Comparison of ENCODE assay signal across 8 cellular contexts in genomic region chr5:75236322-75237316, GRCh38. TPM values are rescaled to one million over a fixed set of nuclear protein-coding genes. Genes with fewer than 3 reads are reported as not detected.
DNase-seq lines count a peak whose midpoint lies in the region; ATAC-seq and TF ChIP-seq lines count a peak whose summit lies in the region.

Gene ANKRD31, minus strand, starts transcription at chr5:75236878. Its CDS starts 192 bp downstream, at chr5:75236686.

- peak within 1 kb of the TSS; percentile 69 for H3K4me3 ChIP-seq in GM23338
- H3K4me3 ChIP-seq in RWPE2 (ENCODE audit: severe bottlenecking), result peak within 1 kb of the TSS; percentile 52
- H3K4me3 ChIP-seq in neuron (ENCODE audit: low read length), result peak within 1 kb of the TSS; percentile 86

- H3K4me1 ChIP-seq in ES-I3 (ENCODE audit: insufficient read depth, low read length) (peaks cover 12% of the 10 kb centered on the region), GM23338 (ENCODE audit: insufficient read depth) (peaks cover 13% of the 10 kb centered on the region), RWPE2 (ENCODE audit: insufficient read depth, poor library complexity, severe bottlenecking) (peaks cover 15% of the 10 kb centered on the region), foreskin keratinocyte (peaks cover 6% of the 10 kb centered on the region), neuron (ENCODE audit: insufficient read depth, low read length) (peaks cover 10% of the 10 kb centered on the region)

- H4K20me1 ChIP-seq in GM23338 (replicated peaks; ENCODE audit: insufficient read depth), result no peaks in the 10 kb centered on the region

- peak within 1 kb of the TSS; percentile 88 for H3K4me3 Mint-ChIP-seq in GM23338

- H2AFZ ChIP-seq in GM23338, result peak within 1 kb of the TSS; percentile 94
- peak within 1 kb of the TSS; percentile 88 for H2AFZ ChIP-seq in neuron (ENCODE audit: low read depth, low read length)

- H3K27me3 Mint-ChIP-seq in GM23338 (ENCODE audit: insufficient read depth, low read depth, poor library complexity), result no peaks in the 10 kb centered on the region

- H3K27me3 ChIP-seq in GM23338 (ENCODE audit: insufficient read depth), result no peaks in the 10 kb centered on the region
- H3K27me3 ChIP-seq in RWPE2 (ENCODE audit: insufficient read depth, poor library complexity, severe bottlenecking), result no peaks in the 10 kb centered on the region
- H3K27me3 ChIP-seq in foreskin keratinocyte, result no peaks in the 10 kb centered on the region
- no peaks in the 10 kb centered on the region for H3K27me3 ChIP-seq in neuron (ENCODE audit: insufficient read depth, low read length)

- peaks cover 31% of the 10 kb centered on the region for H3K4me1 Mint-ChIP-seq in GM23338

- TF ChIP-seq CTCF in GM23338 (conservative IDR thresholded peaks at IDR 0.05; ENCODE audit: low read depth in 2 of 2), result peak; percentile 57 to 80
- peak; percentile 99 for TF ChIP-seq CTCF in RWPE2 (IDR thresholded peaks at IDR 0.05; ENCODE audit: poor library complexity, severe bottlenecking)
- TF ChIP-seq CTCF in foreskin keratinocyte (conservative IDR thresholded peaks at IDR 0.05), result peak; percentile 95

- peak; percentile 84 for DNase-seq in GM23338 (ENCODE audit: low spot score)
- DNase-seq in LHCN-M2 (ENCODE audit: low read depth), result peak; percentile 64
- peak; percentile 67 for DNase-seq in RWPE2 (ENCODE audit: low spot score)
- DNase-seq in activated gamma-delta T cell treated with Interleukin-2 at 50 U/mL for 16 hours, result peak; percentile 87
- peak; percentile 22 to 53 for DNase-seq in foreskin keratinocyte
- DNase-seq in stromal cell of bone marrow (ENCODE audit: low read depth), result peak; percentile 64

- H3K27ac ChIP-seq in GM23338 (ENCODE audit: low read depth) (peak within 1 kb of the TSS; percentile 5; the same call in 1 of the 2 replicates), RWPE2 (ENCODE audit: poor library complexity, severe bottlenecking) (peak within 1 kb of the TSS; percentile 17), foreskin keratinocyte (peak within 1 kb of the TSS; percentile 59)

- no peaks in the 10 kb centered on the region for H3K9me2 ChIP-seq in GM23338 (ENCODE audit: insufficient read depth)

- H3K9me3 ChIP-seq in ES-I3 (ENCODE audit: control insufficient read depth, insufficient read depth, low read length), result no peaks in the 10 kb centered on the region
- no peaks in the 10 kb centered on the region for H3K9me3 ChIP-seq in RWPE2 (ENCODE audit: severe bottlenecking)
- no peaks in the 10 kb centered on the region for H3K9me3 ChIP-seq in neuron (ENCODE audit: low read length)

- peak within 1 kb of the TSS; percentile 86 for H3K27ac Mint-ChIP-seq in GM23338

- no peaks in the 10 kb centered on the region for H3K9me3 Mint-ChIP-seq in GM23338

- peak within 1 kb of the TSS; percentile 78 for H3K4me2 ChIP-seq in GM23338

- H3K79me2 ChIP-seq in GM23338 (replicated peaks; ENCODE audit: insufficient read depth), result no peaks in the 10 kb centered on the region

- no peaks in the 10 kb centered on the region for H3K36me3 ChIP-seq in ES-I3 (ENCODE audit: insufficient read depth, low read length)
- H3K36me3 ChIP-seq in GM23338 (ENCODE audit: insufficient read depth), result no peaks in the 10 kb centered on the region
- no peaks in the 10 kb centered on the region for H3K36me3 ChIP-seq in RWPE2 (ENCODE audit: low read depth)
- no peaks in the 10 kb centered on the region for H3K36me3 ChIP-seq in neuron (ENCODE audit: insufficient read depth, low read length)

- no peaks in the 10 kb centered on the region for H3F3A ChIP-seq in GM23338 (replicated peaks; ENCODE audit: low read depth)

- H3K36me3 Mint-ChIP-seq in GM23338 (ENCODE audit: low read depth), result no peaks in the 10 kb centered on the region

- ATAC-seq in GM23338 (peak; percentile 94), RWPE2 (ENCODE audit: low read depth) (peak; percentile 91), foreskin keratinocyte (peak; percentile 88)

- peak within 1 kb of the TSS; percentile 80 for H3K9ac ChIP-seq in ES-I3 (ENCODE audit: low read depth, low read length)

TF ChIP-seq in GM23338, 12 proteins besides CTCF, POLR2A, EP300 and RAD21:
- TF ChIP-seq EZH2phosphoT487 (IDR thresholded peaks at IDR 0.05; ENCODE audit: unreplicated experiment) (no peak), NANOG (IDR thresholded peaks at IDR 0.05; ENCODE audit: borderline replicate concordance) (no peak), ZNF331 (CRISPR knock-in tag; IDR thresholded peaks at IDR 0.05; ENCODE audit: low read depth) (no peak), ZNF114 (CRISPR knock-in tag; IDR thresholded peaks at IDR 0.05) (0 out of 2 replicates have a peak, but pooled peaks have one; percentile 36), JUNB (IDR thresholded peaks at IDR 0.05; ENCODE audit: unreplicated experiment) (no peak), EZH2 (IDR thresholded peaks at IDR 0.05; ENCODE audit: low read depth, unreplicated experiment) (no peak), CREB1 (CRISPR knock-in tag; IDR thresholded peaks at IDR 0.05; ENCODE audit: low read depth) (peak; percentile 69), POLR2AphosphoS5 (IDR thresholded peaks at IDR 0.05; ENCODE audit: low read depth) (peak; percentile 43), ETS1 (IDR thresholded peaks at IDR 0.05) (0 out of 2 replicates have a peak, but pooled peaks have one; percentile 40)

RNA-seq across cellular contexts. Expression of gene ANKRD31, which starts in this region (rescaled TPM):
- 0.16 and 0.59 TPM in 2 replicates for total RNA-seq in GM23338 (2014; rRNA removed; shearing (Covaris generic))
- polyA plus RNA-seq in GM23338 (2016; fragmentation: Nextera tagmentation; extraction: Ambion mirVana) (0.18 and 0.30 TPM in 2 replicates), foreskin keratinocyte (0.01 and 0.03 TPM in 2 replicates)
- total RNA-seq in LHCN-M2 (2014; rRNA removed) (not detected in 2 replicates), foreskin keratinocyte (0.07 and 0.10 TPM in 2 replicates)
- polyA plus RNA-seq in LHCN-M2 (2012), result not detected

Comparison
In these comparisons a context has a peak if more than half of its experiments do, and no peak if none do; other contexts are left out.
1. Peak in every context shown above with its lines: DNase-seq, ATAC-seq, H3K4me3 ChIP-seq and H3K27ac ChIP-seq.
2. Peak in DNase-seq, ATAC-seq, H3K4me3 ChIP-seq, H3K27ac ChIP-seq and H3K4me2 ChIP-seq in GM23338; RNA of the gene not detected or under 1 TPM.
3. Peak in DNase-seq in LHCN-M2; RNA of the gene not detected or under 1 TPM.
4. Peak in DNase-seq, ATAC-seq and H3K27ac ChIP-seq in foreskin keratinocyte; RNA of the gene not detected or under 1 TPM.
5. H3K27ac ChIP-seq: peak in every context shown above with its lines; median percentile 59 in foreskin keratinocyte; 17 in RWPE2; 5 in GM23338.